ENCODE assay signal across 1 cellular context in genomic region chr12:9782547-9783382, GRCh38.
TF ChIP-seq lines count a peak whose summit lies in the region.

No MANE protein-coding gene starts in this region.

TF ChIP-seq in WTC11, 78 proteins besides CTCF, POLR2A, EP300 and RAD21 (continued from another document):
- TF ChIP-seq ZBTB43 (CRISPR knock-in tag; IDR thresholded peaks at IDR 0.05) = no peak
- no peak for TF ChIP-seq NR3C1 (CRISPR knock-in tag; conservative IDR thresholded peaks at IDR 0.05; ENCODE audit: low read depth)
- no peak for TF ChIP-seq ZNF219 (CRISPR knock-in tag; IDR thresholded peaks at IDR 0.05; ENCODE audit: borderline replicate concordance)
- TF ChIP-seq ATF6 (CRISPR knock-in tag; IDR thresholded peaks at IDR 0.05) = no peak
- no peak for TF ChIP-seq ERG (CRISPR knock-in tag; IDR thresholded peaks at IDR 0.05)
- no peak for TF ChIP-seq ZNF281 (CRISPR knock-in tag; IDR thresholded peaks at IDR 0.05)
